ENCODE assay signal across 1 cellular context in the genomic region with DNA sequence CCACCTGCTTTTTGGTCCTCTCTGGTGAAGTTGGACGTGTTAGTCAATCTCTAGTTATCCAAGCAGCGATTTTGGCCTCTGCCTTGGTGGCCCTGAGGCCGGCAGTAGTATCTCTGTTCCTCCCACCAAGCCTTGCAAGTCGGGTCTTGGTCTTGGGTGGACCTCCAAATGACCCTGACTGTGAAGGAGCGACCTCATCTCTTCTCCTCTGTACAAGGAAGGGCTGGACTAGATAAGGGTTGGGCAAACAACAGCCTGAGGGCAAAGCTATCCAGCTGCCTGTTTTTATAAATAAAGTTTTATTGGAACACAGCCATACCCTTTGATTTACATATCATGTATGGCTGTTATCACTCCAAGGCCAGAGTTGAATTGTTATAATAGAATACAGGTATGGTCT.
TF ChIP-seq lines count a peak whose summit lies in the region.

No MANE protein-coding gene starts in this region.

TF ChIP-seq in HepG2, 621 proteins besides CTCF, POLR2A, EP300 and RAD21 (continued from another document):
- TF ChIP-seq, protein P1, sequence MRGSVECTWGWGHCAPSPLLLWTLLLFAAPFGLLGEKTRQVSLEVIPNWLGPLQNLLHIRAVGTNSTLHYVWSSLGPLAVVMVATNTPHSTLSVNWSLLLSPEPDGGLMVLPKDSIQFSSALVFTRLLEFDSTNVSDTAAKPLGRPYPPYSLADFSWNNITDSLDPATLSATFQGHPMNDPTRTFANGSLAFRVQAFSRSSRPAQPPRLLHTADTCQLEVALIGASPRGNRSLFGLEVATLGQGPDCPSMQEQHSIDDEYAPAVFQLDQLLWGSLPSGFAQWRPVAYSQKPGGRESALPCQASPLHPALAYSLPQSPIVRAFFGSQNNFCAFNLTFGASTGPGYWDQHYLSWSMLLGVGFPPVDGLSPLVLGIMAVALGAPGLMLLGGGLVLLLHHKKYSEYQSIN (CRISPR knock-in tag; IDR thresholded peaks at IDR 0.05; ENCODE audit: borderline replicate concordance) = no peak
- TF ChIP-seq NFIB (CRISPR knock-in tag; IDR thresholded peaks at IDR 0.05; ENCODE audit: borderline replicate concordance) (no peak), THYN1 (CRISPR knock-in tag; IDR thresholded peaks at IDR 0.05; ENCODE audit: borderline replicate concordance, low read depth) (no peak), SYNCRIP (IDR thresholded peaks at IDR 0.05; ENCODE audit: insufficient read depth, low read depth, low read length) (no peak)
- TF ChIP-seq, protein P2, sequence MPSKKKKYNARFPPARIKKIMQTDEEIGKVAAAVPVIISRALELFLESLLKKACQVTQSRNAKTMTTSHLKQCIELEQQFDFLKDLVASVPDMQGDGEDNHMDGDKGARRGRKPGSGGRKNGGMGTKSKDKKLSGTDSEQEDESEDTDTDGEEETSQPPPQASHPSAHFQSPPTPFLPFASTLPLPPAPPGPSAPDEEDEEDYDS (CRISPR knock-in tag; IDR thresholded peaks at IDR 0.05) = no peak
- TF ChIP-seq, protein P3, sequence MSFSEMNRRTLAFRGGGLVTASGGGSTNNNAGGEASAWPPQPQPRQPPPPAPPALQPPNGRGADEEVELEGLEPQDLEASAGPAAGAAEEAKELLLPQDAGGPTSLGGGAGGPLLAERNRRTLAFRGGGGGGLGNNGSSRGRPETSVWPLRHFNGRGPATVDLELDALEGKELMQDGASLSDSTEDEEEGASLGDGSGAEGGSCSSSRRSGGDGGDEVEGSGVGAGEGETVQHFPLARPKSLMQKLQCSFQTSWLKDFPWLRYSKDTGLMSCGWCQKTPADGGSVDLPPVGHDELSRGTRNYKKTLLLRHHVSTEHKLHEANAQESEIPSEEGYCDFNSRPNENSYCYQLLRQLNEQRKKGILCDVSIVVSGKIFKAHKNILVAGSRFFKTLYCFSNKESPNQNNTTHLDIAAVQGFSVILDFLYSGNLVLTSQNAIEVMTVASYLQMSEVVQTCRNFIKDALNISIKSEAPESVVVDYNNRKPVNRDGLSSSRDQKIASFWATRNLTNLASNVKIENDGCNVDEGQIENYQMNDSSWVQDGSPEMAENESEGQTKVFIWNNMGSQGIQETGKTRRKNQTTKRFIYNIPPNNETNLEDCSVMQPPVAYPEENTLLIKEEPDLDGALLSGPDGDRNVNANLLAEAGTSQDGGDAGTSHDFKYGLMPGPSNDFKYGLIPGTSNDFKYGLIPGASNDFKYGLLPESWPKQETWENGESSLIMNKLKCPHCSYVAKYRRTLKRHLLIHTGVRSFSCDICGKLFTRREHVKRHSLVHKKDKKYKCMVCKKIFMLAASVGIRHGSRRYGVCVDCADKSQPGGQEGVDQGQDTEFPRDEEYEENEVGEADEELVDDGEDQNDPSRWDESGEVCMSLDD (CRISPR knock-in tag; IDR thresholded peaks at IDR 0.05; ENCODE audit: borderline replicate concordance) = no peak
